ENCODE assay signal across 12 cellular contexts in genomic region chr9:105877719-105878118, GRCh38.
DNase-seq lines count a peak whose midpoint lies in the region; ATAC-seq and TF ChIP-seq lines count a peak whose summit lies in the region.
"Had no signal": no experiment of that assay in that cellular context is flagged by ENCODE, and none has a peak within 500 bp of the region (broad histone marks: within the 10 kb centered on the region; RNA-seq: fewer than 3 reads in every experiment).

No MANE protein-coding gene starts in this region.

- no peak for TF ChIP-seq EP300 in sigmoid colon (IDR thresholded peaks at IDR 0.05)
- no peak for TF ChIP-seq EP300 in suprapubic skin (IDR thresholded peaks at IDR 0.05)

- H3K9me3 ChIP-seq in sigmoid colon (no peaks in the 10 kb centered on the region), suprapubic skin (no peaks in the 10 kb centered on the region)
- H3K9me3 ChIP-seq: HAP-1 had no signal

- DNase-seq in NCI-H1694 (lab: John Stamatoyannopoulos, UW): peak; percentile 76
- peak; percentile 20 for DNase-seq in cerebellum (ENCODE audit: low spot score)
- no peak for DNase-seq in stimulated activated CD4-positive, alpha-beta T cell treated with anti-CD3 and anti-CD28 coated beads, Interleukin-4, amount 100 ng/mL, for 24 hours
- no peak for DNase-seq in sigmoid colon
- DNase-seq in suprapubic skin (ENCODE audit: low spot score in 2 of 2): no peak
- DNase-seq: aorta; CD4-positive, CD25-positive, alpha-beta regulatory T cell had no signal

- no peaks in the 10 kb centered on the region for H3K27me3 ChIP-seq in sigmoid colon
- H3K27me3 ChIP-seq in suprapubic skin: no peaks in the 10 kb centered on the region

- H3K27ac ChIP-seq in sigmoid colon: no peak overlapping the region
- no peak overlapping the region for H3K27ac ChIP-seq in suprapubic skin

- TF ChIP-seq POLR2A in GM18505 (IDR thresholded peaks at IDR 0.05; ENCODE audit: borderline replicate concordance, extremely low read depth, insufficient read depth, insufficient read length) (no peak), sigmoid colon (IDR thresholded peaks at IDR 0.05) (no peak), suprapubic skin (IDR thresholded peaks at IDR 0.05) (no peak)

- WGBS in sigmoid colon, 2 donors: 73 to 90% methylated on average over 1 of the region's 1 CpG
- 60% methylated on average over 1 of the region's 1 CpG for WGBS in suprapubic skin

- ATAC-seq in GM18505 (IDR thresholded peaks at IDR 0.05; ENCODE audit: unreplicated experiment) (peak; percentile 59), HG02678 (IDR thresholded peaks at IDR 0.05; ENCODE audit: unreplicated experiment) (peak; percentile 44), HG03025 (IDR thresholded peaks at IDR 0.05; ENCODE audit: low FRiP score, unreplicated experiment) (no peak)
- ATAC-seq: sciatic nerve had no signal

- intact Hi-C loops in sigmoid colon (cut with DNase I): no loop called here

- H3K4me1 ChIP-seq in sigmoid colon (no peaks in the 10 kb centered on the region), suprapubic skin (no peaks in the 10 kb centered on the region)
- H3K4me1 ChIP-seq: HAP-1 had no signal

- TF ChIP-seq CTCF in sigmoid colon (IDR thresholded peaks at IDR 0.05): no peak
- no peak for TF ChIP-seq CTCF in suprapubic skin (IDR thresholded peaks at IDR 0.05)

- no peaks in the 10 kb centered on the region for H3K36me3 ChIP-seq in sigmoid colon
- H3K36me3 ChIP-seq in suprapubic skin: no peaks in the 10 kb centered on the region
- H3K36me3 ChIP-seq: HAP-1 had no signal

- no peak overlapping the region for H3K4me3 ChIP-seq in sigmoid colon
- no peak overlapping the region for H3K4me3 ChIP-seq in suprapubic skin
- H3K4me3 ChIP-seq: HAP-1 had no signal

Comparison
In these comparisons a context has a peak if more than half of its experiments do, and no peak if none do; other contexts are left out.
1. DNase-seq: peak in NCI-H1694 (single experiment) and cerebellum (single experiment); none in stimulated activated CD4-positive, alpha-beta T cell treated with anti-CD3 and anti-CD28 coated beads, Interleukin-4, amount 100 ng/mL, for 24 hours (single experiment), sigmoid colon (single experiment) and suprapubic skin (0 of 2).